In genomic region chr14:61866932-61867920, GRCh38 we compare ENCODE assay signal across 10 cellular contexts. TPM values are rescaled to one million over a fixed set of nuclear protein-coding genes. Genes with fewer than 3 reads are reported as not detected.
DNase-seq lines count a peak whose midpoint lies in the region; ATAC-seq and TF ChIP-seq lines count a peak whose summit lies in the region.
"Had no signal": no experiment of that assay in that cellular context is flagged by ENCODE, and none has a peak within 500 bp of the region (broad histone marks: within the 10 kb centered on the region; RNA-seq: fewer than 3 reads in every experiment).

No MANE protein-coding gene starts in this region.

- no peak for TF ChIP-seq POLR2A in upper lobe of left lung (IDR thresholded peaks at IDR 0.05)

- no peak for TF ChIP-seq CTCF in upper lobe of left lung (IDR thresholded peaks at IDR 0.05)
- no peak for TF ChIP-seq CTCF in nephron progenitor cell (IDR thresholded peaks at IDR 0.05)
- TF ChIP-seq CTCF in right atrium auricular region (IDR thresholded peaks at IDR 0.05) = no peak

- H3K4me3 ChIP-seq in upper lobe of left lung (no peak overlapping the region), right atrium auricular region (no peak overlapping the region)

- peak; percentile 24 for DNase-seq in SKM-1 treated with dmso at 0.1 percent for 144 hours (lab: John Stamatoyannopoulos, UW; ENCODE audit: unreplicated experiment)
- no peak for DNase-seq in SKM-1 (lab: John Stamatoyannopoulos, UW; ENCODE audit: unreplicated experiment)
- DNase-seq in LoVo (ENCODE audit: low spot score) = peak; percentile 6
- no peak for DNase-seq in upper lobe of left lung
- no peak for DNase-seq in nephron progenitor cell
- no peak for DNase-seq in right atrium auricular region (ENCODE audit: low spot score)
- DNase-seq: 8988T, NCI-H446 treated with DMSO at 0.1 percent for 48 hours had no signal

- peaks cover 7% of the 10 kb centered on the region for H3K9me3 Mint-ChIP-seq in stimulated activated memory B cell treated with anti-CD40 and anti-IgM and Interleukin-4, amounts not matched to agents 10 μg/mL and 1 μg/mL and 100 μg/mL, for 72 hours
- H3K9me3 Mint-ChIP-seq in nephron progenitor cell = peaks cover 26% of the 10 kb centered on the region

- no peaks in the 10 kb centered on the region for H3K9me3 ChIP-seq in upper lobe of left lung
- H3K9me3 ChIP-seq in right atrium auricular region = no peaks in the 10 kb centered on the region

- ATAC-seq in HG02840 (IDR thresholded peaks at IDR 0.05; ENCODE audit: low FRiP score, unreplicated experiment) (peak; percentile 95), upper lobe of left lung (ENCODE audit: low FRiP score in 2 of 2) (no peak)
- peak; percentile 78 for ATAC-seq in stimulated activated memory B cell treated with anti-CD40 and anti-IgM and Interleukin-4, amounts not matched to agents 10 μg/mL and 1 μg/mL and 100 μg/mL, for 72 hours

- H3K4me1 Mint-ChIP-seq in stimulated activated memory B cell treated with anti-CD40 and anti-IgM and Interleukin-4, amounts not matched to agents 10 μg/mL and 1 μg/mL and 100 μg/mL, for 72 hours = peaks cover 21% of the 10 kb centered on the region
- H3K4me1 Mint-ChIP-seq in nephron progenitor cell = no peaks in the 10 kb centered on the region

- 65 to 67% methylated on average over 6 of the region's 6 CpGs for WGBS in upper lobe of left lung, 2 donors

- H3K36me3 Mint-ChIP-seq in stimulated activated memory B cell treated with anti-CD40 and anti-IgM and Interleukin-4, amounts not matched to agents 10 μg/mL and 1 μg/mL and 100 μg/mL, for 72 hours = peaks cover 14% of the 10 kb centered on the region
- H3K36me3 Mint-ChIP-seq in nephron progenitor cell (ENCODE audit: low read depth) = peaks cover 7% of the 10 kb centered on the region

- no peaks in the 10 kb centered on the region for H3K27me3 Mint-ChIP-seq in stimulated activated memory B cell treated with anti-CD40 and anti-IgM and Interleukin-4, amounts not matched to agents 10 μg/mL and 1 μg/mL and 100 μg/mL, for 72 hours
- H3K27me3 Mint-ChIP-seq in nephron progenitor cell (ENCODE audit: low read depth, poor library complexity) = no peaks in the 10 kb centered on the region

- no peak overlapping the region for H3K27ac Mint-ChIP-seq in stimulated activated memory B cell treated with anti-CD40 and anti-IgM and Interleukin-4, amounts not matched to agents 10 μg/mL and 1 μg/mL and 100 μg/mL, for 72 hours
- H3K27ac Mint-ChIP-seq in nephron progenitor cell = no peak overlapping the region

- no peak overlapping the region for H3K27ac ChIP-seq in upper lobe of left lung
- no peak overlapping the region for H3K27ac ChIP-seq in right atrium auricular region

- H3K4me1 ChIP-seq in upper lobe of left lung = no peaks in the 10 kb centered on the region
- no peaks in the 10 kb centered on the region for H3K4me1 ChIP-seq in right atrium auricular region

- H3K27me3 ChIP-seq in upper lobe of left lung (no peaks in the 10 kb centered on the region), right atrium auricular region (no peaks in the 10 kb centered on the region)

- H3K36me3 ChIP-seq in upper lobe of left lung (no peaks in the 10 kb centered on the region), right atrium auricular region (no peaks in the 10 kb centered on the region)

- no peak for TF ChIP-seq EP300 in upper lobe of left lung (IDR thresholded peaks at IDR 0.05)

- no peak overlapping the region for H3K4me3 Mint-ChIP-seq in stimulated activated memory B cell treated with anti-CD40 and anti-IgM and Interleukin-4, amounts not matched to agents 10 μg/mL and 1 μg/mL and 100 μg/mL, for 72 hours
- H3K4me3 Mint-ChIP-seq in nephron progenitor cell = no peak overlapping the region

RNA-seq across cellular contexts. Expression of gene SYT16, which starts 54.7 kb away (rescaled TPM):
- total RNA-seq in upper lobe of left lung (under 1 TPM in 3 of 6 donors, not detected in 3; under 0.01 to 0.34 (median 0.14) TPM), right atrium auricular region (under 1 TPM; 0.04 to 0.83 TPM)

Comparison
In these comparisons a context has a peak if more than half of its experiments do, and no peak if none do; other contexts are left out.
1. DNase-seq: peak in SKM-1 treated with dmso at 0.1 percent for 144 hours (single experiment) and LoVo (single experiment); none in SKM-1 (single experiment), upper lobe of left lung (0 of 2), nephron progenitor cell (single experiment) and right atrium auricular region (single experiment).
2. ATAC-seq: peak in HG02840 (single experiment) and stimulated activated memory B cell treated with anti-CD40 and anti-IgM and Interleukin-4, amounts not matched to agents 10 μg/mL and 1 μg/mL and 100 μg/mL, for 72 hours (single experiment); none in upper lobe of left lung (0 of 2).